ENCODE assay signal across 17 cellular contexts in the genomic region with DNA sequence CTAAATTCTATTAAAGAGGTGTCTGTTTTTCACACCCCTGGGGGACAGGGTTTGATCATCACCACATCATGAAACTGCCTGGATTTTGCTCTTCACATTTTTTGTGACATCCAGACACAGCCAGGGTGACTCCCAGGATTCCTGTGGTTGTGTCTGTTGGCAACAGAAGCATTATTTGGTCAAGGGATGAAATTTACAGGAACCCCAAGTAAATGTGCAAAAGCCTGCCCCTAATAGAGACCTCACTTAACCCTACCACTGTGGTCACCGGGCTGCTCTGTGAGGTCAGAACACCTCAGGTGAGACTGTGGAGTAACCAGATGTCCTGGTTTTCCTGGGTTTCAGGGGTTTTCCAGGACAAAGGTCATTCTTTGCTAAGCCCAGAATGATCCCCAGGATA.
A peak's percentile ranks its signal among the peaks of the same experiment; 100 is the strongest.
DNase-seq lines count a peak whose midpoint lies in the region; ATAC-seq, FAIRE-seq and TF ChIP-seq lines count a peak whose summit lies in the region.
"Had no signal": no experiment of that assay in that cellular context is flagged by ENCODE, and none has a peak within 500 bp of the region (broad histone marks: within the 10 kb centered on the region; RNA-seq: fewer than 3 reads in every experiment).

No MANE protein-coding gene starts in this region.

- peak overlapping the region; percentile 81 for H3K27ac Mint-ChIP-seq in activated CD8-positive, alpha-beta memory T cell treated with anti-CD3 and anti-CD28 coated beads, Interleukin-2, amount 10 ng/mL, durations not matched to agents 7 days and 5 days
- H3K27ac Mint-ChIP-seq in GM23338 (no peak overlapping the region), astrocyte (ENCODE audit: unreplicated experiment) (peak overlapping the region; percentile 27)

- H3K9me2 ChIP-seq in GM23338 (ENCODE audit: insufficient read depth): no peaks in the 10 kb centered on the region

- H3K36me3 ChIP-seq in GM23338 (ENCODE audit: insufficient read depth) (no peaks in the 10 kb centered on the region), astrocyte (ENCODE audit: insufficient read depth, low read length) (no peaks in the 10 kb centered on the region)
- H3K36me3 ChIP-seq: breast epithelium, left lung, upper lobe of left lung had no signal

- H3K9me3 ChIP-seq in astrocyte (ENCODE audit: insufficient read depth, low read depth, low read length): no peaks in the 10 kb centered on the region
- H3K9me3 ChIP-seq: breast epithelium, left lung, upper lobe of left lung had no signal

- H3K36me3 Mint-ChIP-seq in activated CD8-positive, alpha-beta memory T cell treated with anti-CD3 and anti-CD28 coated beads, Interleukin-2, amount 10 ng/mL, durations not matched to agents 7 days and 5 days: peaks cover 24% of the 10 kb centered on the region
- H3K36me3 Mint-ChIP-seq in GM23338 (ENCODE audit: low read depth) (no peaks in the 10 kb centered on the region), astrocyte (ENCODE audit: low read depth, unreplicated experiment) (peaks cover 1% of the 10 kb centered on the region)

- H4K20me1 ChIP-seq in GM23338 (replicated peaks; ENCODE audit: insufficient read depth) (no peaks in the 10 kb centered on the region), astrocyte (ENCODE audit: insufficient read depth, low read length) (no peaks in the 10 kb centered on the region)

- H3K27me3 ChIP-seq in GM23338 (ENCODE audit: insufficient read depth) (no peaks in the 10 kb centered on the region), astrocyte (ENCODE audit: insufficient read depth, low read length) (peaks cover 13% of the 10 kb centered on the region)
- H3K27me3 ChIP-seq: breast epithelium, upper lobe of left lung had no signal

- H3K79me2 ChIP-seq in GM23338 (replicated peaks; ENCODE audit: insufficient read depth): no peaks in the 10 kb centered on the region
- no peaks in the 10 kb centered on the region for H3K79me2 ChIP-seq in astrocyte (ENCODE audit: insufficient read depth, low read length)

- ATAC-seq in activated CD8-positive, alpha-beta memory T cell treated with anti-CD3 and anti-CD28 coated beads, Interleukin-2, amount 10 ng/mL, durations not matched to agents 7 days and 5 days: no peak
- no peak for ATAC-seq in GM23338
- ATAC-seq in sciatic nerve: peak; percentile 27

- no peak for TF ChIP-seq CTCF in GM23338 (conservative IDR thresholded peaks at IDR 0.05; ENCODE audit: low read depth in 2 of 2)
- no peak for TF ChIP-seq CTCF in astrocyte (IDR thresholded peaks at IDR 0.05; ENCODE audit: insufficient read depth, low read depth, low read length)

- no peak overlapping the region for H3K27ac ChIP-seq in GM23338 (ENCODE audit: low read depth)
- H3K27ac ChIP-seq in astrocyte (ENCODE audit: low read depth, low read length): no peak overlapping the region
- H3K27ac ChIP-seq: upper lobe of left lung had no signal

- no peaks in the 10 kb centered on the region for H3K27me3 Mint-ChIP-seq in activated CD8-positive, alpha-beta memory T cell treated with anti-CD3 and anti-CD28 coated beads, Interleukin-2, amount 10 ng/mL, durations not matched to agents 7 days and 5 days
- H3K27me3 Mint-ChIP-seq in GM23338 (ENCODE audit: insufficient read depth, low read depth, poor library complexity) (peaks cover 3% of the 10 kb centered on the region), astrocyte (ENCODE audit: low read depth, unreplicated experiment) (peaks cover 28% of the 10 kb centered on the region)

- H3K9ac ChIP-seq in astrocyte (ENCODE audit: low read length): no peak overlapping the region

- no peaks in the 10 kb centered on the region for H3K9me3 Mint-ChIP-seq in activated CD8-positive, alpha-beta memory T cell treated with anti-CD3 and anti-CD28 coated beads, Interleukin-2, amount 10 ng/mL, durations not matched to agents 7 days and 5 days (ENCODE audit: low read depth)
- H3K9me3 Mint-ChIP-seq in GM23338 (no peaks in the 10 kb centered on the region), astrocyte (ENCODE audit: unreplicated experiment) (no peaks in the 10 kb centered on the region)

- no peak for DNase-seq in activated CD8-positive, alpha-beta memory T cell treated with anti-CD3 and anti-CD28 coated beads, Interleukin-2, amount 10 ng/mL, durations not matched to agents 7 days and 5 days
- DNase-seq in activated CD8-positive, alpha-beta memory T cell treated with anti-CD3 and anti-CD28 coated beads, Interleukin-2, amount 50 U/mL, for 48 hours: no peak
- DNase-seq in GM23338 (ENCODE audit: low spot score) (no peak), astrocyte (ENCODE audit: low read depth) (peak; percentile 49), sciatic nerve (ENCODE audit: low spot score) (no peak), NCI-H1930 (lab: John Stamatoyannopoulos, UW) (no peak), NCI-H526 (lab: John Stamatoyannopoulos, UW) (no peak), posterior vena cava (ENCODE audit: low spot score) (no peak)
- DNase-seq: ACHN, glutamatergic neuron, Karpas-422, left lung, NCI-H187 treated with DMSO at 0.1 percent for 48 hours, upper lobe of left lung had no signal

- H3K4me2 ChIP-seq in GM23338 (no peak overlapping the region), astrocyte (ENCODE audit: low read length) (peak overlapping the region; percentile 34)

- H3K4me1 ChIP-seq in GM23338 (ENCODE audit: insufficient read depth): peaks cover 21% of the 10 kb centered on the region
- peaks cover 12% of the 10 kb centered on the region for H3K4me1 ChIP-seq in astrocyte (ENCODE audit: insufficient read depth, low read length)
- H3K4me1 ChIP-seq: breast epithelium, upper lobe of left lung had no signal

- no peaks in the 10 kb centered on the region for H3F3A ChIP-seq in GM23338 (replicated peaks; ENCODE audit: low read depth)

- H3K4me1 Mint-ChIP-seq in activated CD8-positive, alpha-beta memory T cell treated with anti-CD3 and anti-CD28 coated beads, Interleukin-2, amount 10 ng/mL, durations not matched to agents 7 days and 5 days: peaks cover 2% of the 10 kb centered on the region
- H3K4me1 Mint-ChIP-seq in GM23338 (peaks cover 47% of the 10 kb centered on the region), astrocyte (ENCODE audit: low read depth, unreplicated experiment) (peaks cover 45% of the 10 kb centered on the region)

- H2AFZ ChIP-seq in GM23338: peak overlapping the region; percentile 52; the same call in 1 of the 2 replicates
- H2AFZ ChIP-seq in astrocyte (ENCODE audit: low read depth, low read length): no peak overlapping the region

- FAIRE-seq in astrocyte (lab: Jason Lieb, UNC): no peak
- FAIRE-seq: endometrium, GM12891 had no signal

- CTCF ChIA-PET in activated CD8-positive, alpha-beta memory T cell treated with anti-CD3 and anti-CD28 coated beads, Interleukin-2, amount 10 ng/mL, durations not matched to agents 7 days and 5 days (lab: Charles Lee): interaction anchor here (1.3 kb wide), 1 partner anchor 16 kb away, joined by 3 read pairs; no protein-coding TSS in a partner anchor

- H3K4me3 ChIP-seq in GM23338 (no peak overlapping the region), astrocyte (ENCODE audit: insufficient read depth, low read depth, low read length) (no peak overlapping the region)
- H3K4me3 ChIP-seq: breast epithelium, left lung, upper lobe of left lung had no signal

- intact Hi-C loops in sciatic nerve (cut with DNase I): no loop called here
- intact Hi-C loops in posterior vena cava (cut with DNase I): no loop called here

- peak overlapping the region; percentile 66 for H3K4me3 Mint-ChIP-seq in activated CD8-positive, alpha-beta memory T cell treated with anti-CD3 and anti-CD28 coated beads, Interleukin-2, amount 10 ng/mL, durations not matched to agents 7 days and 5 days
- H3K4me3 Mint-ChIP-seq in GM23338 (no peak overlapping the region), astrocyte (ENCODE audit: unreplicated experiment) (no peak overlapping the region)

TF ChIP-seq in GM23338, 12 proteins besides CTCF, POLR2A, EP300 and RAD21:
- TF ChIP-seq NANOG (IDR thresholded peaks at IDR 0.05; ENCODE audit: borderline replicate concordance): no peak
- no peak for TF ChIP-seq ZNF331 (CRISPR knock-in tag; IDR thresholded peaks at IDR 0.05; ENCODE audit: low read depth)
- TF ChIP-seq JUNB (IDR thresholded peaks at IDR 0.05; ENCODE audit: unreplicated experiment): no peak
- no peak for TF ChIP-seq EZH2 (IDR thresholded peaks at IDR 0.05; ENCODE audit: low read depth, unreplicated experiment)
